Comparison of ENCODE assay signal across 19 cellular contexts in genomic region chr12:124842800-124843510, GRCh38. TPM values are rescaled to one million over a fixed set of nuclear protein-coding genes. Genes with fewer than 3 reads are reported as not detected.
DNase-seq lines count a peak whose midpoint lies in the region; ATAC-seq, FAIRE-seq and TF ChIP-seq lines count a peak whose summit lies in the region.
"Had no signal": no experiment of that assay in that cellular context is flagged by ENCODE, and none has a peak within 500 bp of the region (broad histone marks: within the 10 kb centered on the region; RNA-seq: fewer than 3 reads in every experiment).

No MANE protein-coding gene starts in this region.

- in situ Hi-C loops in GM12878 (cut with MboI) = no loop called here
- in situ Hi-C loops in HepG2 (cut with HindIII; ENCODE audit: extremely low pct_ligation_motif_present, low pct_unique_long_range_greater_than_20kb) = no loop called here

- H4K20me1 ChIP-seq in GM12878 (ENCODE audit: control insufficient read depth, insufficient read depth) = no peaks in the 10 kb centered on the region
- no peaks in the 10 kb centered on the region for H4K20me1 ChIP-seq in HepG2 (ENCODE audit: insufficient read depth, low read length)

- POLR2A ChIA-PET in GM12878 (lab: Charles Lee) (no interaction called here), HepG2 (lab: Yijun Ruan, JAX) (interaction anchor here (1.8 to 3.3 kb wide), 2 partner anchors 9 to 14 kb away, joined by 6 to 13 read pairs; no protein-coding TSS in a partner anchor)

- H3K27ac ChIP-seq in GM12878 (ENCODE audit: control insufficient read depth, insufficient read depth) = no peak overlapping the region
- peak overlapping the region; percentile 43 for H3K27ac ChIP-seq in HepG2 (ENCODE audit: extremely low read length, insufficient read depth, low read length)
- peak overlapping the region in 12 of 21 experiments; percentile 7 to 71 (median 48) for H3K27ac ChIP-seq in skin epidermis
- H3K27ac ChIP-seq: PC-9, tibial artery had no signal

- TF ChIP-seq POLR2A in GM12878 (IDR thresholded peaks at IDR 0.05; ENCODE audit: low read depth, low read length) (no peak), HepG2 (IDR thresholded peaks at IDR 0.05; ENCODE audit: insufficient read depth in 1 of 2, low read depth in 2 of 2, low read length in 2 of 2) (no peak)

- H3K4me2 ChIP-seq in GM12878 (ENCODE audit: control insufficient read depth, insufficient read depth) = no peak overlapping the region
- no peak overlapping the region; the same call in 1 of the 2 replicates for H3K4me2 ChIP-seq in HepG2 (ENCODE audit: low read depth, low read length)
- H3K4me2 ChIP-seq: PC-9 had no signal

- no peak for TF ChIP-seq CTCF in CD14-positive monocyte (IDR thresholded peaks at IDR 0.05)
- TF ChIP-seq CTCF in GM12878 (IDR thresholded peaks at IDR 0.05 in 2 of 3, conservative IDR thresholded peaks at IDR 0.05 in 1 of 3; ENCODE audit: control insufficient read depth in 2 of 3, extremely low read depth in 1 of 3, insufficient read depth in 1 of 3, low read depth in 3 of 3, low read length in 3 of 3) = no peak
- TF ChIP-seq CTCF in HepG2 (CRISPR knock-in tag; IDR thresholded peaks at IDR 0.05) = no peak

- H3K79me2 ChIP-seq in GM12878 (ENCODE audit: control insufficient read depth, insufficient read depth, low read length) = peaks cover 20% of the 10 kb centered on the region
- peaks cover 63% of the 10 kb centered on the region for H3K79me2 ChIP-seq in HepG2 (ENCODE audit: insufficient read depth, low read length)

- peaks cover 16 to 19% of the 10 kb centered on the region in 2 donors for H3K36me3 Mint-ChIP-seq in CD14-positive monocyte
- H3K36me3 Mint-ChIP-seq: natural killer cell treated with Interleukin-12 subunit alpha and Interleukin-12 subunit beta and Interleukin-15 and Interleukin-18, amount 100 ng/mL, for 72 hours had no signal

- H3K9ac ChIP-seq in GM12878 (ENCODE audit: control insufficient read depth, insufficient read depth, low read length) (no peak overlapping the region), HepG2 (ENCODE audit: insufficient read depth, low read depth, low read length) (peak overlapping the region; percentile 23)

- no peak for TF ChIP-seq RAD21 in GM12878 (IDR thresholded peaks at IDR 0.05; ENCODE audit: insufficient read depth, low read depth, low read length)
- no peak for TF ChIP-seq RAD21 in HepG2 (CRISPR knock-in tag; IDR thresholded peaks at IDR 0.05)

- CTCF ChIA-PET in GM12878 (lab: Yijun Ruan, JAX) (interaction anchor here (0.7 to 1.8 kb wide), 2 partner anchors 15 to 64 kb away, joined by 3 to 4 read pairs; no protein-coding TSS in a partner anchor), HepG2 (lab: Yijun Ruan, JAX; ENCODE audit: low intra/inter-chr PET ratio, low total read pairs) (no interaction called here)

- peaks cover 0 to 2% (median 2%) of the 10 kb centered on the region in 3 donors for H3K27me3 Mint-ChIP-seq in CD14-positive monocyte (ENCODE audit: low read depth in 3 of 3)
- H3K27me3 Mint-ChIP-seq: activated CD4-positive, alpha-beta T cell treated with anti-CD3 and anti-CD28 coated beads, Interleukin-2, amount 10 ng/mL, durations not matched to agents 7 days and 5 days; natural killer cell treated with Interleukin-12 subunit alpha and Interleukin-12 subunit beta and Interleukin-15 and Interleukin-18, amount 100 ng/mL, for 72 hours had no signal

- intact Hi-C loops in CD14-positive monocyte (cut with micrococcal nuclease) (no loop called here), GM12878 (cut with micrococcal nuclease; ENCODE audit: unreplicated experiment) (no loop called here), HepG2 (cut with micrococcal nuclease; ENCODE audit: unreplicated experiment) (no loop called here)

- BruUV-seq in GM12878 (replicated peaks; lab: Mats Ljungman, UMichigan) = TSS peak; percentile 20
- BruUV-seq in HepG2 (replicated peaks; lab: Mats Ljungman, UMichigan) = no TSS peak

- peak overlapping the region in 5 of 7 donors; percentile 54 to 75 (median 68) for H3K27ac Mint-ChIP-seq in CD14-positive monocyte
- H3K27ac Mint-ChIP-seq: activated CD4-positive, alpha-beta T cell treated with anti-CD3 and anti-CD28 coated beads, Interleukin-2, amount 10 ng/mL, durations not matched to agents 7 days and 5 days; natural killer cell treated with Interleukin-12 subunit alpha and Interleukin-12 subunit beta and Interleukin-15 and Interleukin-18, amount 100 ng/mL, for 72 hours; T-helper 1 cell treated with Interleukin-12 subunit alpha and Interleukin-12 subunit beta and Interleukin-4 antibody, amounts not matched to agents 30 μg/mL and 1 μg/mL, for 36 hours had no signal

- no peaks in the 10 kb centered on the region for H3K4me1 ChIP-seq in GM12878 (ENCODE audit: control insufficient read depth, insufficient read depth, low read length)
- H3K4me1 ChIP-seq in HepG2 (ENCODE audit: insufficient read depth, low read length) = peaks cover 91% of the 10 kb centered on the region

- ATAC-seq in GM12878 (no peak), HepG2 (no peak), HG02759 (IDR thresholded peaks at IDR 0.05; ENCODE audit: unreplicated experiment) (no peak), HG03432 (IDR thresholded peaks at IDR 0.05; ENCODE audit: unreplicated experiment) (no peak)
- ATAC-seq: natural killer cell treated with Interleukin-12 subunit alpha and Interleukin-12 subunit beta and Interleukin-15 and Interleukin-18, amount 100 ng/mL, for 72 hours had no signal

- FAIRE-seq in GM12878 (lab: Jason Lieb, UNC) = no peak
- FAIRE-seq in HepG2 (lab: Jason Lieb, UNC) = no peak

- peaks cover 33% of the 10 kb centered on the region for H3K4me1 Mint-ChIP-seq in CD14-positive monocyte
- H3K4me1 Mint-ChIP-seq: activated CD4-positive, alpha-beta T cell treated with anti-CD3 and anti-CD28 coated beads, Interleukin-2, amount 10 ng/mL, durations not matched to agents 7 days and 5 days had no signal

- 93% methylated on average over 16 of the region's 16 CpGs for WGBS in GM12878 (ENCODE audit: insufficient coverage, insufficient replicate concordance, low lambda C conversion rate, missing lambda C conversion rate)
- WGBS in HepG2 (ENCODE audit: low lambda C conversion rate) = 81% methylated on average over 16 of the region's 16 CpGs

- SMC1A ChIA-PET in GM12878 (lab: Charles Lee; ENCODE audit: uncharacterized antibody, unreplicated experiment) = no interaction called here

- DNase-seq in CD14-positive monocyte (ENCODE audit: low spot score) = no peak
- no peak for DNase-seq in GM12878 (ENCODE audit: low read depth, low spot score)
- no peak for DNase-seq in HepG2 (ENCODE audit: low spot score)
- DNase-seq in cortex of kidney (lab: John Stamatoyannopoulos, UW) = no peak
- DNase-seq in NCI-H524 treated with DMSO at 0.1 percent for 48 hours (lab: John Stamatoyannopoulos, UW) = no peak
- DNase-seq: activated CD4-positive, alpha-beta T cell treated with anti-CD3 and anti-CD28 coated beads, Interleukin-2, amount 10 ng/mL, durations not matched to agents 7 days and 5 days; activated T-cell treated with anti-CD3 and anti-CD28 coated beads, Interleukin-2, amount 50 U/mL, for 48 hours; AML-193; effector memory CD4-positive, alpha-beta T cell; foreskin melanocyte; NCI-H1417 treated with DMSO at 0.1 percent for 48 hours; NCI-H446; PC-9; tibial artery had no signal

- H2AFZ ChIP-seq in GM12878 (ENCODE audit: control insufficient read depth, low read depth, low read length) = no peak overlapping the region
- no peak overlapping the region for H2AFZ ChIP-seq in HepG2 (ENCODE audit: low read length)
- H2AFZ ChIP-seq: PC-9 had no signal

- H3K9me3 ChIP-seq in GM12878 (replicated peaks; ENCODE audit: control insufficient read depth, insufficient read depth, low read length) (no peaks in the 10 kb centered on the region), HepG2 (ENCODE audit: low read length) (no peaks in the 10 kb centered on the region)
- H3K9me3 ChIP-seq: tibial artery had no signal

- H3K4me3 ChIP-seq in GM12878 (no peak overlapping the region), HepG2 (replicated peaks in 1 of 3; ENCODE audit: insufficient read depth in 1 of 3, low read depth in 2 of 3, low read length in 3 of 3) (no peak overlapping the region), skin epidermis (no peak overlapping the region)
- H3K4me3 ChIP-seq: PC-9, tibial artery had no signal

- H3K9me3 Mint-ChIP-seq in CD14-positive monocyte = peaks cover 0 to 6% (median 3%) of the 10 kb centered on the region in 7 donors
- H3K9me3 Mint-ChIP-seq: activated CD4-positive, alpha-beta T cell treated with anti-CD3 and anti-CD28 coated beads, Interleukin-2, amount 10 ng/mL, durations not matched to agents 7 days and 5 days; natural killer cell treated with Interleukin-12 subunit alpha and Interleukin-12 subunit beta and Interleukin-15 and Interleukin-18, amount 100 ng/mL, for 72 hours; T-helper 1 cell treated with Interleukin-12 subunit alpha and Interleukin-12 subunit beta and Interleukin-4 antibody, amounts not matched to agents 30 μg/mL and 1 μg/mL, for 36 hours had no signal

- RAD21 ChIA-PET in GM12878 (lab: Charles Lee; ENCODE audit: unreplicated experiment) = no interaction called here

- H3K27me3 ChIP-seq in GM12878 (replicated peaks in 1 of 2; ENCODE audit: control insufficient read depth in 2 of 2, insufficient read depth in 2 of 2, low read length in 1 of 2) = no peaks in the 10 kb centered on the region
- H3K27me3 ChIP-seq in HepG2 (ENCODE audit: control insufficient read depth in 1 of 2, insufficient read depth in 2 of 2, low read length in 2 of 2) = no peaks in the 10 kb centered on the region
- H3K27me3 ChIP-seq: tibial artery had no signal

- peaks cover 4% of the 10 kb centered on the region in 2 experiments; a peak in 3 of 4 replicates for H3K36me3 ChIP-seq in GM12878 (ENCODE audit: control insufficient read depth in 2 of 2, insufficient read depth in 2 of 2, low read length in 1 of 2)
- H3K36me3 ChIP-seq in HepG2 (replicated peaks in 1 of 2; ENCODE audit: control insufficient read depth in 1 of 2, insufficient read depth in 2 of 2, low read length in 2 of 2) = peaks cover 4 to 35% of the 10 kb centered on the region in 2 experiments; a peak in 4 of 5 replicates
- H3K36me3 ChIP-seq: tibial artery had no signal

- TF ChIP-seq EP300 in GM12878 (IDR thresholded peaks at IDR 0.05; ENCODE audit: borderline replicate concordance in 1 of 2, control insufficient read depth in 1 of 2, low read depth in 2 of 2, low read length in 2 of 2) (no peak), HepG2 (IDR thresholded peaks at IDR 0.05; ENCODE audit: low read depth in 2 of 2, low read length in 2 of 2) (no peak), HepG2 (CRISPR knock-in tag; IDR thresholded peaks at IDR 0.05; ENCODE audit: borderline replicate concordance) (no peak)

- peak overlapping the region; percentile 59 to 75 for H3K4me3 Mint-ChIP-seq in CD14-positive monocyte
- H3K4me3 Mint-ChIP-seq: activated CD4-positive, alpha-beta T cell treated with anti-CD3 and anti-CD28 coated beads, Interleukin-2, amount 10 ng/mL, durations not matched to agents 7 days and 5 days; natural killer cell treated with Interleukin-12 subunit alpha and Interleukin-12 subunit beta and Interleukin-15 and Interleukin-18, amount 100 ng/mL, for 72 hours; T-helper 1 cell treated with Interleukin-12 subunit alpha and Interleukin-12 subunit beta and Interleukin-4 antibody, amounts not matched to agents 30 μg/mL and 1 μg/mL, for 36 hours had no signal

RNA-seq across cellular contexts. Expression of gene SCARB1, which starts 20.7 kb away (rescaled TPM):
- polyA plus RNA-seq in CD14-positive monocyte = 10 to 100 TPM; 13.1 to 15.2 TPM
- total RNA-seq in GM12878 (2013; cell fraction: nucleolus; rRNA removed) = 359 and 403 TPM in 2 replicates
- 46.5 and 51.4 TPM in 2 replicates for total RNA-seq in GM12878 (2014; rRNA removed)
- total RNA-seq in GM12878 (2014; rRNA removed; fragmentation: Illumina TruSeq; extraction: Trizol) = 27.9 and 29.9 TPM in 2 replicates
- total RNA-seq in GM12878 (2021) = 102 and 104 TPM in 2 replicates
- 27.3 TPM for polyA plus RNA-seq in GM12878 (2011; ENCODE audit: low read depth)
- 50.6 and 89.3 TPM in 2 replicates for polyA plus RNA-seq in GM12878 (2011; rRNA removed)
- 131 and 137 TPM in 2 replicates for polyA plus RNA-seq in GM12878 (2011; cell fraction: cytosol; rRNA removed)
- polyA plus RNA-seq in GM12878 (2011; cell fraction: nucleus; rRNA removed) = 542 and 556 TPM in 2 replicates
- 61.4 and 89.0 TPM in 2 replicates for polyA plus RNA-seq in GM12878 (2012)
- polyA plus RNA-seq in GM12878 (2014; fragmentation: Illumina TruSeq; extraction: Trizol) = 66.0 and 78.8 TPM in 2 replicates
- 1 to 10 TPM in 1 of 2 experiments, under 1 TPM in 1; 0.34 to 3.3 TPM for polyA plus RNA-seq in GM12878 (2014; fragmentation: Nextera tagmentation; extraction: Ambion mirVana)
- 81.4 and 89.5 TPM in 2 replicates for polyA plus RNA-seq in GM12878 (2014; rRNA removed)
- polyA plus RNA-seq in GM12878 (2016; fragmentation: Nextera tagmentation; extraction: Ambion mirVana) = 10 to 100 TPM; 62.8 to 63.3 TPM
- 89.0 and 116 TPM in 2 replicates for polyA minus RNA-seq in GM12878 (2011; rRNA and poly(A)+ RNA removed)
- polyA minus RNA-seq in GM12878 (2011; cell fraction: cytosol; rRNA and poly(A)+ RNA removed) = 31.7 and 37.7 TPM in 2 replicates
- polyA minus RNA-seq in GM12878 (2011; cell fraction: nucleus; rRNA and poly(A)+ RNA removed) = 70.1 and 83.4 TPM in 2 replicates
- total RNA-seq in HepG2 (2016; rRNA removed; fragmentation: Illumina TruSeq; extraction: Trizol) = 33.2 and 63.4 TPM in 2 replicates
- total RNA-seq in HepG2 (2016; cell fraction: cytosol; rRNA removed; fragmentation: Illumina TruSeq; extraction: Trizol; ENCODE audit: low read depth) = 10.1 and 11.6 TPM in 2 replicates
- total RNA-seq in HepG2 (2016; cell fraction: insoluble cytoplasmic fraction; rRNA removed; fragmentation: Illumina TruSeq; extraction: Trizol) = 24.7 and 65.3 TPM in 2 replicates
- 32.7 and 33.2 TPM in 2 replicates for total RNA-seq in HepG2 (2016; cell fraction: membrane; rRNA removed; fragmentation: Illumina TruSeq; extraction: Trizol)
- 82.8 and 99.0 TPM in 2 replicates for total RNA-seq in HepG2 (2016; cell fraction: nucleus; rRNA removed; fragmentation: Illumina TruSeq; extraction: Trizol)
- polyA plus RNA-seq in HepG2 (2011; rRNA removed) = 160 and 189 TPM in 2 replicates
- polyA plus RNA-seq in HepG2 (2011; cell fraction: cytosol; rRNA removed) = 208 and 213 TPM in 2 replicates
- 869 and 1,053 TPM in 2 replicates for polyA plus RNA-seq in HepG2 (2011; cell fraction: nucleus; rRNA removed)
- polyA plus RNA-seq in HepG2 (2012) = 214 and 253 TPM in 2 replicates
- 18.1 and 20.1 TPM in 2 replicates for polyA plus RNA-seq in HepG2 (2016; cell fraction: cytosol; fragmentation: Illumina TruSeq; extraction: Trizol; ENCODE audit: low read depth)
- polyA plus RNA-seq in HepG2 (2016; cell fraction: insoluble cytoplasmic fraction; fragmentation: Illumina TruSeq; extraction: Trizol; ENCODE audit: low read depth) = 42.8 and 60.7 TPM in 2 replicates
- polyA plus RNA-seq in HepG2 (2016; cell fraction: membrane; fragmentation: Illumina TruSeq; extraction: Trizol; ENCODE audit: low read depth) = 42.2 and 44.0 TPM in 2 replicates
- 235 and 236 TPM in 2 replicates for polyA plus RNA-seq in HepG2 (2016; cell fraction: nucleus; fragmentation: Illumina TruSeq; extraction: Trizol; ENCODE audit: insufficient read depth, low read depth)
- 104 and 367 TPM in 2 replicates for polyA minus RNA-seq in HepG2 (2011; rRNA and poly(A)+ RNA removed; ENCODE audit: low replicate concordance)
- 143 and 183 TPM in 2 replicates for polyA minus RNA-seq in HepG2 (2011; cell fraction: cytosol; rRNA and poly(A)+ RNA removed)
- 104 and 119 TPM in 2 replicates for polyA minus RNA-seq in HepG2 (2011; cell fraction: nucleus; rRNA and poly(A)+ RNA removed)
